9 cellular contexts compared by ENCODE assay signal in genomic region chr11:73985661-73986060, GRCh38. TPM values are rescaled to one million over a fixed set of nuclear protein-coding genes. Genes with fewer than 3 reads are reported as not detected.
"Had no signal": no experiment of that assay in that cellular context is flagged by ENCODE, and none has a peak within 500 bp of the region (broad histone marks: within the 10 kb centered on the region; RNA-seq: fewer than 3 reads in every experiment).

No MANE protein-coding gene starts in this region.

RNA-seq across cellular contexts. Expression of gene UCP2, which starts 3.0 kb away (rescaled TPM):
- polyA plus RNA-seq: neural cell had no signal

RNA-seq across cellular contexts. Expression of gene DNAJB13, which starts 34.8 kb away (rescaled TPM):
- total RNA-seq: colonic mucosa, dermis microvascular lymphatic vessel endothelial cell, esophagus squamous epithelium, glomerular endothelial cell, heart right ventricle, left lobe of liver, smooth muscle cell, subcutaneous adipose tissue had no signal
- polyA plus RNA-seq: heart right ventricle, neural cell, smooth muscle cell had no signal
